Comparison of ENCODE assay signal across 14 cellular contexts in the genomic region with DNA sequence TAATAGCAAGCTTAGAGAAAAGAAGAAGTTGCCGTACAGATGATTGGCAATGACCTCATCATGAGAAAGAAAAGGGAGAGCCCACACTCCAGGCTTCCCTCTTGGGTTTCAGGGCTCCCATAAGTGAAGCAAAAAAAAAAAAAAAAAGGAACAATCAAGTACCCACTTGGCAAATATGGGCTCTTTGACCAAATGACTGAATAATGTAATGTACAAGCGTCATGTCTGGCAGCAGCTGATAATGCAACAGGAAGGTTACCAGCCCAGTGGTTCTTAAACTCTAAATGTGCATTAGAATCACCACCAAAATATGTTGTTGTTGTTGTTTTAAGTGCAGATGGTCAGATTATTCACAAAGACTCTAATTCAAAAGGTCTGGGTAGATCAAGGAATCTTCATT. TPM values are rescaled to one million over a fixed set of nuclear protein-coding genes. Genes with fewer than 3 reads are reported as not detected.
DNase-seq lines count a peak whose midpoint lies in the region; ATAC-seq and FAIRE-seq lines count a peak whose summit lies in the region.
"Had no signal": no experiment of that assay in that cellular context is flagged by ENCODE, and none has a peak within 500 bp of the region (broad histone marks: within the 10 kb centered on the region; RNA-seq: fewer than 3 reads in every experiment).

No MANE protein-coding gene starts in this region.

- ATAC-seq in naive thymus-derived CD4-positive, alpha-beta T cell = peak; percentile 74
- no peak for ATAC-seq in GM21526 (IDR thresholded peaks at IDR 0.05; ENCODE audit: low FRiP score, unreplicated experiment)
- ATAC-seq: foreskin keratinocyte, right cardiac atrium had no signal

- H3K4me1 ChIP-seq in naive thymus-derived CD4-positive, alpha-beta T cell (ENCODE audit: control insufficient read depth in 2 of 2, insufficient read depth in 2 of 2, low read length in 2 of 2) = peaks cover 3 to 10% of the 10 kb centered on the region in 2 donors

- H3K27me3 Mint-ChIP-seq in naive thymus-derived CD4-positive, alpha-beta T cell = peaks cover 0 to 12% (median 0%) of the 10 kb centered on the region in 5 donors
- H3K27me3 Mint-ChIP-seq: CD4-positive, alpha-beta T cell had no signal

- FAIRE-seq in RCC 7860 (lab: Jason Lieb, UNC) = no peak
- FAIRE-seq: islet of Langerhans had no signal

- peaks cover 0 to 15% (median 10%) of the 10 kb centered on the region in 7 donors for H3K4me1 Mint-ChIP-seq in naive thymus-derived CD4-positive, alpha-beta T cell

- no peak overlapping the region for H3K4me3 Mint-ChIP-seq in naive thymus-derived CD4-positive, alpha-beta T cell
- H3K4me3 Mint-ChIP-seq: CD4-positive, alpha-beta T cell had no signal

- H3K36me3 ChIP-seq in naive thymus-derived CD4-positive, alpha-beta T cell (ENCODE audit: control insufficient read depth in 2 of 3, insufficient read depth in 3 of 3, low read length in 3 of 3) = no peaks in the 10 kb centered on the region

- CTCF ChIA-PET in naive thymus-derived CD4-positive, alpha-beta T cell (lab: Charles Lee) = no interaction called here

- H3K36me3 Mint-ChIP-seq in naive thymus-derived CD4-positive, alpha-beta T cell = peaks cover 2 to 12% (median 3%) of the 10 kb centered on the region in 5 donors

- no peak overlapping the region for H3K27ac ChIP-seq in naive thymus-derived CD4-positive, alpha-beta T cell (ENCODE audit: low read depth, low read length)
- H3K27ac ChIP-seq: foreskin keratinocyte had no signal

- DNase-seq in EH (ENCODE audit: low read depth) = peak; percentile 92
- peak; percentile 87 for DNase-seq in MV-4-11 (lab: John Stamatoyannopoulos, UW)
- peak; percentile 55 for DNase-seq in brain pericyte (ENCODE audit: low read depth, low spot score)
- no peak for DNase-seq in naive thymus-derived CD4-positive, alpha-beta T cell
- no peak for DNase-seq in NCI-H446 (lab: John Stamatoyannopoulos, UW)
- DNase-seq in RCC 7860 (ENCODE audit: low spot score) = no peak
- DNase-seq in NCI-H82 (lab: John Stamatoyannopoulos, UW) = no peak
- DNase-seq: activated CD8-positive, alpha-beta memory T cell treated with anti-CD3 and anti-CD28 coated beads for 24 hours; activated naive CD4-positive, alpha-beta T cell; CD4-positive, alpha-beta T cell; right cardiac atrium had no signal

- no peaks in the 10 kb centered on the region for H3K9me3 Mint-ChIP-seq in naive thymus-derived CD4-positive, alpha-beta T cell
- H3K9me3 Mint-ChIP-seq: CD4-positive, alpha-beta T cell had no signal

- no peak overlapping the region for H3K4me3 ChIP-seq in naive thymus-derived CD4-positive, alpha-beta T cell (ENCODE audit: low read length)

- H3K27ac Mint-ChIP-seq in naive thymus-derived CD4-positive, alpha-beta T cell = no peak overlapping the region
- H3K27ac Mint-ChIP-seq: CD4-positive, alpha-beta T cell had no signal

- no peaks in the 10 kb centered on the region for H3K9me3 ChIP-seq in naive thymus-derived CD4-positive, alpha-beta T cell (ENCODE audit: control insufficient read depth in 2 of 3, low read length in 3 of 3)

- POLR2A ChIA-PET in naive thymus-derived CD4-positive, alpha-beta T cell (lab: Charles Lee) = interaction anchor here (0.7 kb wide), 1 partner anchor 11 kb away, joined by 3 read pairs; no protein-coding TSS in a partner anchor

- H3K27me3 ChIP-seq in naive thymus-derived CD4-positive, alpha-beta T cell (ENCODE audit: control insufficient read depth in 2 of 2, insufficient read depth in 2 of 2, low read length in 2 of 2) = no peaks in the 10 kb centered on the region
- H3K27me3 ChIP-seq: foreskin keratinocyte had no signal

- intact Hi-C loops in naive thymus-derived CD4-positive, alpha-beta T cell (cut with micrococcal nuclease) = no loop called here

RNA-seq across cellular contexts. Expression of a gene that starts 13.5 kb away (rescaled TPM):
- total RNA-seq in naive thymus-derived CD4-positive, alpha-beta T cell = 1 to 10 TPM; 1.6 to 2.3 (median 1.8) TPM
- under 1 TPM; 0.08 to 0.58 TPM for polyA plus RNA-seq in naive thymus-derived CD4-positive, alpha-beta T cell

Comparison
In these comparisons a context has a peak if more than half of its experiments do, and no peak if none do; other contexts are left out.
1. DNase-seq: peak in EH (single experiment), MV-4-11 (single experiment) and brain pericyte (single experiment); none in naive thymus-derived CD4-positive, alpha-beta T cell (0 of 9), NCI-H446 (0 of 2), RCC 7860 (single experiment) and NCI-H82 (single experiment).